ENCODE assay signal across 13 cellular contexts in the genomic region with DNA sequence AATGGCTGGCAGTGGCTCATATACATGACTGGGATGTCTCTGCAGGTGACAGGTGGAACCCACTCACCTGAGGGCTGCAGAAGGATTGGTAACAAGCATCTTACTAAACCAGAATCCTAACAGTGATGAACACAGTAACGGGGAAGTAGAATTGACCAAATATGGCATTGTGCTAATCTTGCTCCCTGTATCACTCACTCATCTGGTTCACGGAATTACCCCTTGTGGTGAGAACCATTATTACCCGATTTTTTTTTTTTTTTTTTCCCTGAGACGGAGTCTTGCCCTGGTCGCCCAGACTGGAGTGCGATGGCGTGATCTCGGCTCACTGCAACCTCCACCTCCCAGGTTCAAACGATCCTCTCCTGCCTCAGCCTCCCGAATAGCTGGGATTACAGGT.
DNase-seq lines count a peak whose midpoint lies in the region; ATAC-seq, FAIRE-seq and TF ChIP-seq lines count a peak whose summit lies in the region.
"Had no signal": no experiment of that assay in that cellular context is flagged by ENCODE, and none has a peak within 500 bp of the region (broad histone marks: within the 10 kb centered on the region; RNA-seq: fewer than 3 reads in every experiment).

No MANE protein-coding gene starts in this region.

- H3K27me3 Mint-ChIP-seq in astrocyte (ENCODE audit: low read depth, unreplicated experiment) (no peaks in the 10 kb centered on the region), nephron progenitor cell (ENCODE audit: low read depth, poor library complexity) (peaks cover 2% of the 10 kb centered on the region)
- H3K27me3 Mint-ChIP-seq in CD4-positive, alpha-beta memory T cell = peaks cover 0 to 9% of the 10 kb centered on the region in 2 donors

- H3K27ac Mint-ChIP-seq in astrocyte (ENCODE audit: unreplicated experiment) (no peak overlapping the region), nephron progenitor cell (no peak overlapping the region)
- no peak overlapping the region for H3K27ac Mint-ChIP-seq in CD4-positive, alpha-beta memory T cell

- POLR2A ChIA-PET in CD4-positive, alpha-beta memory T cell (lab: Charles Lee; ENCODE audit: partially characterized antibody) = no interaction called here

- no peak overlapping the region for H3K4me2 ChIP-seq in astrocyte (ENCODE audit: low read length)

- H3K9ac ChIP-seq in astrocyte (ENCODE audit: low read length) = no peak overlapping the region

- H3K4me3 Mint-ChIP-seq in astrocyte (ENCODE audit: unreplicated experiment) (no peak overlapping the region), nephron progenitor cell (no peak overlapping the region)
- no peak overlapping the region for H3K4me3 Mint-ChIP-seq in CD4-positive, alpha-beta memory T cell

- H3K4me3 ChIP-seq in astrocyte (ENCODE audit: insufficient read depth, low read depth, low read length) (no peak overlapping the region), upper lobe of right lung (no peak overlapping the region)
- H3K4me3 ChIP-seq in CD4-positive, alpha-beta memory T cell (ENCODE audit: low read length in 2 of 2) = no peak overlapping the region

- DNase-seq in EH (ENCODE audit: low read depth) (peak; percentile 11), HT1080 (ENCODE audit: low read depth) (peak; percentile 0), astrocyte (ENCODE audit: low read depth) (no peak), nephron progenitor cell (no peak), upper lobe of right lung (no peak), NCI-H146 (lab: John Stamatoyannopoulos, UW) (no peak)
- no peak for DNase-seq in CD4-positive, alpha-beta memory T cell
- DNase-seq: activated CD8-positive, alpha-beta memory T cell treated with anti-CD3 and anti-CD28 coated beads, Interleukin-2, amount 50 U/mL, for 48 hours; GF-D8; HCEC 1CT; NCI-H1436; T-helper 9 cell had no signal

- H3K36me3 Mint-ChIP-seq in astrocyte (ENCODE audit: low read depth, unreplicated experiment) = peaks cover 7% of the 10 kb centered on the region
- H3K36me3 Mint-ChIP-seq in nephron progenitor cell (ENCODE audit: low read depth) = peaks cover 42% of the 10 kb centered on the region
- no peaks in the 10 kb centered on the region for H3K36me3 Mint-ChIP-seq in CD4-positive, alpha-beta memory T cell

- no peak for FAIRE-seq in astrocyte (lab: Jason Lieb, UNC)

- H4K20me1 ChIP-seq in astrocyte (ENCODE audit: insufficient read depth, low read length) = peaks cover 12% of the 10 kb centered on the region

- H3K36me3 ChIP-seq in astrocyte (ENCODE audit: insufficient read depth, low read length) (peaks cover 9% of the 10 kb centered on the region), upper lobe of right lung (peaks cover 17% of the 10 kb centered on the region)
- no peaks in the 10 kb centered on the region for H3K36me3 ChIP-seq in CD4-positive, alpha-beta memory T cell (ENCODE audit: insufficient read depth, low read length)

- H3K9me3 ChIP-seq in astrocyte (ENCODE audit: insufficient read depth, low read depth, low read length) = no peaks in the 10 kb centered on the region
- no peaks in the 10 kb centered on the region for H3K9me3 ChIP-seq in upper lobe of right lung
- H3K9me3 ChIP-seq in CD4-positive, alpha-beta memory T cell (ENCODE audit: control insufficient read depth in 1 of 2, low read length in 2 of 2) = no peaks in the 10 kb centered on the region

- H3K4me1 ChIP-seq in astrocyte (ENCODE audit: insufficient read depth, low read length) (no peaks in the 10 kb centered on the region), upper lobe of right lung (no peaks in the 10 kb centered on the region)
- no peaks in the 10 kb centered on the region for H3K4me1 ChIP-seq in CD4-positive, alpha-beta memory T cell (ENCODE audit: insufficient read depth, low read length)

- intact Hi-C loops in upper lobe of right lung (cut with DNase I) = no loop called here
- intact Hi-C loops in CD4-positive, alpha-beta memory T cell (cut with micrococcal nuclease) = no loop called here

- H3K27ac ChIP-seq in astrocyte (ENCODE audit: low read depth, low read length) = no peak overlapping the region
- no peak overlapping the region for H3K27ac ChIP-seq in upper lobe of right lung
- no peak overlapping the region for H3K27ac ChIP-seq in CD4-positive, alpha-beta memory T cell (ENCODE audit: low read depth, low read length)

- H2AFZ ChIP-seq in astrocyte (ENCODE audit: low read depth, low read length) = no peak overlapping the region

- H3K9me3 Mint-ChIP-seq in astrocyte (ENCODE audit: unreplicated experiment) (no peaks in the 10 kb centered on the region), nephron progenitor cell (no peaks in the 10 kb centered on the region)
- no peaks in the 10 kb centered on the region for H3K9me3 Mint-ChIP-seq in CD4-positive, alpha-beta memory T cell

- ATAC-seq in upper lobe of right lung = no peak
- ATAC-seq in HG02571 (IDR thresholded peaks at IDR 0.05; ENCODE audit: unreplicated experiment) = no peak

- no peaks in the 10 kb centered on the region for H3K4me1 Mint-ChIP-seq in astrocyte (ENCODE audit: low read depth, unreplicated experiment)
- no peaks in the 10 kb centered on the region for H3K4me1 Mint-ChIP-seq in nephron progenitor cell
- H3K4me1 Mint-ChIP-seq in CD4-positive, alpha-beta memory T cell = no peaks in the 10 kb centered on the region

- CTCF ChIA-PET in CD4-positive, alpha-beta memory T cell (lab: Charles Lee; ENCODE audit: partially characterized antibody) = no interaction called here

- no peaks in the 10 kb centered on the region for H3K79me2 ChIP-seq in astrocyte (ENCODE audit: insufficient read depth, low read length)

- TF ChIP-seq CTCF in astrocyte (IDR thresholded peaks at IDR 0.05; ENCODE audit: insufficient read depth, low read depth, low read length) = peak; percentile 23
- peak; percentile 23 for TF ChIP-seq CTCF in nephron progenitor cell (IDR thresholded peaks at IDR 0.05)
- no peak for TF ChIP-seq CTCF in upper lobe of right lung (IDR thresholded peaks at IDR 0.05)

- no peaks in the 10 kb centered on the region for H3K27me3 ChIP-seq in astrocyte (ENCODE audit: insufficient read depth, low read length)
- H3K27me3 ChIP-seq in upper lobe of right lung = no peaks in the 10 kb centered on the region
- no peaks in the 10 kb centered on the region for H3K27me3 ChIP-seq in CD4-positive, alpha-beta memory T cell (ENCODE audit: insufficient read depth, low read length)

Comparison
In these comparisons a context has a peak if more than half of its experiments do, and no peak if none do; other contexts are left out.
1. DNase-seq: peak in EH (single experiment) and HT1080 (single experiment); none in astrocyte (single experiment), nephron progenitor cell (single experiment), upper lobe of right lung (single experiment), NCI-H146 (single experiment) and CD4-positive, alpha-beta memory T cell (0 of 5).